In genomic region chr4:2303686-2304320, GRCh38 we compare ENCODE assay signal across 32 cellular contexts. TPM values are rescaled to one million over a fixed set of nuclear protein-coding genes. Genes with fewer than 3 reads are reported as not detected.
DNase-seq lines count a peak whose midpoint lies in the region; ATAC-seq and TF ChIP-seq lines count a peak whose summit lies in the region.
"Had no signal": no experiment of that assay in that cellular context is flagged by ENCODE, and none has a peak within 500 bp of the region (broad histone marks: within the 10 kb centered on the region; RNA-seq: fewer than 3 reads in every experiment).

No MANE protein-coding gene starts in this region.

- no peak overlapping the region for H4K8ac ChIP-seq in neuronal stem cell (ENCODE audit: low read depth, low read length)

- no peak for ATAC-seq in activated CD8-positive, alpha-beta memory T cell treated with anti-CD3 and anti-CD28 coated beads, Interleukin-2, amount 10 ng/mL, durations not matched to agents 7 days and 5 days
- ATAC-seq in upper lobe of right lung, result peak; percentile 5
- ATAC-seq: activated CD4-positive, alpha-beta T cell treated with anti-CD3 and anti-CD28 coated beads for 36 hours; PC-3; Right ventricle myocardium inferior; stimulated activated effector memory CD8-positive, alpha-beta T cell treated with anti-CD3 and anti-CD28 coated beads, Interleukin-12 subunit alpha, Interleukin-12 subunit beta, amount 100 ng/mL, for 72 hours had no signal

- POLR2A ChIA-PET in PC-9 (lab: Charles Lee; ENCODE audit: unreplicated experiment), result no interaction called here

- H3K27me3 ChIP-seq in neuronal stem cell (ENCODE audit: control insufficient read depth in 3 of 3, insufficient read depth in 3 of 3, low read depth in 1 of 3, low read length in 3 of 3), result peaks cover 0 to 9% (median 0%) of the 10 kb centered on the region in 3 experiments
- H3K27me3 ChIP-seq in upper lobe of right lung, result no peaks in the 10 kb centered on the region
- H3K27me3 ChIP-seq in PC-9 (ENCODE audit: insufficient read depth, low read depth), result peaks cover 13% of the 10 kb centered on the region; the same call in 1 of the 2 replicates
- H3K27me3 ChIP-seq: breast epithelium, MG63 had no signal

- H3K27ac ChIP-seq in neuronal stem cell (replicated peaks; ENCODE audit: low read length) (no peak overlapping the region), upper lobe of right lung (no peak overlapping the region), PC-9 (no peak overlapping the region)
- H3K27ac ChIP-seq: breast epithelium, parathyroid adenoma, thoracic aorta had no signal

- no peak overlapping the region for H2BK120ac ChIP-seq in neuronal stem cell (ENCODE audit: low read depth, low read length)

- no peak overlapping the region for H2BK15ac ChIP-seq in neuronal stem cell (ENCODE audit: low read length)

- no CpG with 5 or more reads among the region's 31 CpGs for WGBS in neuronal stem cell (ENCODE audit: extremely low coverage in 2 of 2, insufficient read length in 2 of 2, insufficient replicate concordance in 1 of 2), 2 donors

- no peaks in the 10 kb centered on the region for H3K79me2 ChIP-seq in PC-9 (ENCODE audit: low read depth)
- H3K79me2 ChIP-seq: parathyroid adenoma had no signal

- H3K23ac ChIP-seq in neuronal stem cell (ENCODE audit: low read depth, low read length, poor library complexity), result no peak overlapping the region

- no peaks in the 10 kb centered on the region for H3K79me1 ChIP-seq in neuronal stem cell (ENCODE audit: low read depth, low read length)

- intact Hi-C loops in upper lobe of right lung (cut with DNase I), result no loop called here
- intact Hi-C loops in PC-9 (cut with micrococcal nuclease; ENCODE audit: unreplicated experiment), result no loop called here

- no peaks in the 10 kb centered on the region for H3K9me2 ChIP-seq in PC-9 (ENCODE audit: insufficient read depth)

- H3K4me3 ChIP-seq in neuronal stem cell (ENCODE audit: low read length in 2 of 2) (no peak overlapping the region), upper lobe of right lung (no peak overlapping the region), PC-9 (no peak overlapping the region)
- H3K4me3 ChIP-seq: breast epithelium, MG63, thoracic aorta had no signal

- H3K36me3 ChIP-seq in neuronal stem cell (replicated peaks in 1 of 2; ENCODE audit: control insufficient read depth in 2 of 2, insufficient read depth in 2 of 2, low read length in 2 of 2) (no peaks in the 10 kb centered on the region), upper lobe of right lung (no peaks in the 10 kb centered on the region), PC-9 (ENCODE audit: low read depth) (no peaks in the 10 kb centered on the region)
- H3K36me3 ChIP-seq: breast epithelium, MG63, thoracic aorta had no signal

- H3K9me3 ChIP-seq in neuronal stem cell (replicated peaks in 1 of 2; ENCODE audit: control insufficient read depth in 2 of 2, insufficient read depth in 1 of 2, low read depth in 1 of 2, low read length in 2 of 2) (peaks cover 6 to 13% of the 10 kb centered on the region in 2 donors), upper lobe of right lung (no peaks in the 10 kb centered on the region), PC-9 (ENCODE audit: insufficient read depth, low read depth) (no peaks in the 10 kb centered on the region)
- H3K9me3 ChIP-seq: MG63 had no signal

- no peak overlapping the region for H2AFZ ChIP-seq in neuronal stem cell (ENCODE audit: low read length)
- no peak overlapping the region for H2AFZ ChIP-seq in PC-9
- H2AFZ ChIP-seq: parathyroid adenoma had no signal

- no peaks in the 10 kb centered on the region for H3F3A ChIP-seq in PC-9 (ENCODE audit: insufficient read depth, low read depth)

- H3K14ac ChIP-seq in neuronal stem cell (ENCODE audit: low read length), result no peak overlapping the region

- no peak overlapping the region for H3K9ac ChIP-seq in neuronal stem cell (ENCODE audit: low read depth, low read length, poor library complexity)
- H3K9ac ChIP-seq: parathyroid adenoma had no signal

- H3K4ac ChIP-seq in neuronal stem cell (ENCODE audit: low read length), result no peak overlapping the region

- no peaks in the 10 kb centered on the region for H4K20me1 ChIP-seq in PC-9 (ENCODE audit: insufficient read depth)

- no peak overlapping the region for H4K91ac ChIP-seq in neuronal stem cell (ENCODE audit: low read depth, low read length, poor library complexity)

- BruUV-seq in PC-9 (replicated peaks; lab: Mats Ljungman, UMichigan), result no TSS peak

- TF ChIP-seq CTCF in upper lobe of right lung (IDR thresholded peaks at IDR 0.05), result no peak
- TF ChIP-seq CTCF in PC-9 (conservative IDR thresholded peaks at IDR 0.05), result no peak

- CTCF ChIA-PET in activated CD8-positive, alpha-beta memory T cell treated with anti-CD3 and anti-CD28 coated beads, Interleukin-2, amount 10 ng/mL, durations not matched to agents 7 days and 5 days (lab: Charles Lee), result no interaction called here
- CTCF ChIA-PET in PC-9 (lab: Charles Lee), result no interaction called here

- H3K36me3 Mint-ChIP-seq in activated CD8-positive, alpha-beta memory T cell treated with anti-CD3 and anti-CD28 coated beads, Interleukin-2, amount 10 ng/mL, durations not matched to agents 7 days and 5 days, result peaks cover 4% of the 10 kb centered on the region

- no peak overlapping the region for H3K4me3 Mint-ChIP-seq in activated CD8-positive, alpha-beta memory T cell treated with anti-CD3 and anti-CD28 coated beads, Interleukin-2, amount 10 ng/mL, durations not matched to agents 7 days and 5 days
- H3K4me3 Mint-ChIP-seq: activated CD4-positive, alpha-beta T cell treated with anti-CD3 and anti-CD28 coated beads for 36 hours; B cell; nephron; stimulated activated effector memory CD8-positive, alpha-beta T cell treated with anti-CD3 and anti-CD28 coated beads, Interleukin-12 subunit alpha, Interleukin-12 subunit beta, amount 100 ng/mL, for 72 hours had no signal

- H2BK12ac ChIP-seq in neuronal stem cell (ENCODE audit: low read length), result no peak overlapping the region

- peak overlapping the region; percentile 49 for H3K18ac ChIP-seq in neuronal stem cell (ENCODE audit: low read length)

- H3K4me2 ChIP-seq in neuronal stem cell (ENCODE audit: insufficient read depth, low read length, poor library complexity, severe bottlenecking), result no peak overlapping the region
- no peak overlapping the region for H3K4me2 ChIP-seq in PC-9

- peaks cover 2% of the 10 kb centered on the region for H3K4me1 Mint-ChIP-seq in activated CD8-positive, alpha-beta memory T cell treated with anti-CD3 and anti-CD28 coated beads, Interleukin-2, amount 10 ng/mL, durations not matched to agents 7 days and 5 days
- H3K4me1 Mint-ChIP-seq: activated CD4-positive, alpha-beta T cell treated with anti-CD3 and anti-CD28 coated beads for 36 hours; stimulated activated effector memory CD8-positive, alpha-beta T cell treated with anti-CD3 and anti-CD28 coated beads, Interleukin-12 subunit alpha, Interleukin-12 subunit beta, amount 100 ng/mL, for 72 hours had no signal

- no peaks in the 10 kb centered on the region for H3K27me3 Mint-ChIP-seq in activated CD8-positive, alpha-beta memory T cell treated with anti-CD3 and anti-CD28 coated beads, Interleukin-2, amount 10 ng/mL, durations not matched to agents 7 days and 5 days
- H3K27me3 Mint-ChIP-seq: activated CD4-positive, alpha-beta T cell treated with anti-CD3 and anti-CD28 coated beads for 36 hours; B cell had no signal

- H2BK5ac ChIP-seq in neuronal stem cell (ENCODE audit: low read length), result no peak overlapping the region

- H3K4me1 ChIP-seq in neuronal stem cell (ENCODE audit: control insufficient read depth in 2 of 2, insufficient read depth in 1 of 2, low read depth in 1 of 2, low read length in 2 of 2) (peaks cover 0 to 2% of the 10 kb centered on the region in 2 donors), upper lobe of right lung (no peaks in the 10 kb centered on the region), PC-9 (replicated peaks; ENCODE audit: insufficient read depth) (no peaks in the 10 kb centered on the region)
- H3K4me1 ChIP-seq: breast epithelium, parathyroid adenoma had no signal

- DNase-seq in activated CD8-positive, alpha-beta memory T cell treated with anti-CD3 and anti-CD28 coated beads, Interleukin-2, amount 10 ng/mL, durations not matched to agents 7 days and 5 days, result peak; percentile 32
- DNase-seq in activated CD8-positive, alpha-beta memory T cell treated with anti-CD3 and anti-CD28 coated beads, Interleukin-2, amount 50 U/mL, for 48 hours, result no peak
- DNase-seq in NCI-H345 (lab: John Stamatoyannopoulos, UW) (peak; percentile 63), neuronal stem cell (ENCODE audit: low spot score) (no peak), upper lobe of right lung (no peak), DMS153 (lab: John Stamatoyannopoulos, UW) (no peak), PC-9 (no peak)
- DNase-seq in activated naive CD4-positive, alpha-beta T cell treated with anti-CD3 and anti-CD28 coated beads, Interleukin-2, amount 50 U/mL, for 16 hours, result no peak
- DNase-seq: activated CD4-positive, alpha-beta T cell treated with anti-CD3 and anti-CD28 coated beads for 36 hours; activated naive CD4-positive, alpha-beta T cell treated with Interleukin-2 at 50 U/mL for 16 hours; amniotic stem cell; DMS79 treated with DMSO at 0.1 percent for 48 hours; effector memory CD4-positive, alpha-beta T cell; glutamatergic neuron; HCEC 1CT; islet precursor cell; KG1; MG63; NCI-H1105 treated with DMSO at 0.1 percent for 48 hours; NCI-H2081 treated with DMSO at 0.1 percent for 48 hours; NCI-H510A; NK-92 treated with Interleukin-12 subunit alpha and Interleukin-12 subunit beta, amount 100 ng/mL, for 24 hours; PC-3; right cardiac atrium; stimulated activated CD4-positive, alpha-beta T cell treated with anti-CD3 and anti-CD28 coated beads, Interleukin-4, amount 100 ng/mL, for 24 hours had no signal

- peaks cover 5% of the 10 kb centered on the region for H3K9me3 Mint-ChIP-seq in activated CD8-positive, alpha-beta memory T cell treated with anti-CD3 and anti-CD28 coated beads, Interleukin-2, amount 10 ng/mL, durations not matched to agents 7 days and 5 days (ENCODE audit: low read depth)

- peak overlapping the region; percentile 66 for H2AK5ac ChIP-seq in neuronal stem cell (ENCODE audit: low read depth, low read length)

- no peak overlapping the region for H3K27ac Mint-ChIP-seq in activated CD8-positive, alpha-beta memory T cell treated with anti-CD3 and anti-CD28 coated beads, Interleukin-2, amount 10 ng/mL, durations not matched to agents 7 days and 5 days
- H3K27ac Mint-ChIP-seq: activated CD4-positive, alpha-beta T cell treated with anti-CD3 and anti-CD28 coated beads for 36 hours; B cell; nephron; stimulated activated effector memory CD8-positive, alpha-beta T cell treated with anti-CD3 and anti-CD28 coated beads, Interleukin-12 subunit alpha, Interleukin-12 subunit beta, amount 100 ng/mL, for 72 hours had no signal

RNA-seq across cellular contexts. Expression of gene MXD4, which starts 41.9 kb away (rescaled TPM):
- total RNA-seq in activated CD8-positive, alpha-beta memory T cell treated with anti-CD3 and anti-CD28 coated beads, Interleukin-2, amount 10 ng/mL, durations not matched to agents 7 days and 5 days, result 10 to 100 TPM; 13.7 to 14.3 TPM
- 45.6 TPM for polyA plus RNA-seq in neuronal stem cell (2013, experiment 1 of 2)
- 47.1 TPM for polyA plus RNA-seq in neuronal stem cell (2013, experiment 2 of 2)
- total RNA-seq in upper lobe of right lung, result 72.7 TPM
- total RNA-seq in PC-9 (2021), result 34.0 and 37.0 TPM in 2 replicates

Comparison
In these comparisons a context has a peak if more than half of its experiments do, and no peak if none do; other contexts are left out.
1. DNase-seq: peak in activated CD8-positive, alpha-beta memory T cell treated with anti-CD3 and anti-CD28 coated beads, Interleukin-2, amount 10 ng/mL, durations not matched to agents 7 days and 5 days (single experiment) and NCI-H345 (single experiment); none in activated CD8-positive, alpha-beta memory T cell treated with anti-CD3 and anti-CD28 coated beads, Interleukin-2, amount 50 U/mL, for 48 hours (single experiment), neuronal stem cell (single experiment), upper lobe of right lung (single experiment), activated naive CD4-positive, alpha-beta T cell treated with anti-CD3 and anti-CD28 coated beads, Interleukin-2, amount 50 U/mL, for 16 hours (single experiment), DMS153 (single experiment) and PC-9 (0 of 2).